In genomic region chr16:66872927-66873684, GRCh38 we compare ENCODE assay signal across 1 cellular context.
TF ChIP-seq lines count a peak whose summit lies in the region.

No MANE protein-coding gene starts in this region.

TF ChIP-seq in HepG2, 621 proteins besides CTCF, POLR2A, EP300 and RAD21 (continues in another document):
- TF ChIP-seq DNMT1 (CRISPR knock-in tag; IDR thresholded peaks at IDR 0.05) = 0 out of 2 replicates have a peak, but pooled peaks have one; percentile 60
- TF ChIP-seq ZFX (CRISPR knock-in tag; IDR thresholded peaks at IDR 0.05; ENCODE audit: low read depth) = peak; percentile 84
- peak; percentile 91 for TF ChIP-seq TBX2 (CRISPR knock-in tag; IDR thresholded peaks at IDR 0.05; ENCODE audit: borderline replicate concordance)
- TF ChIP-seq THAP7 (CRISPR knock-in tag; IDR thresholded peaks at IDR 0.05) = 0 out of 2 replicates have a peak, but pooled peaks have one; percentile 57
- no peak for TF ChIP-seq FOXP1 (IDR thresholded peaks at IDR 0.05)
- no peak for TF ChIP-seq FOXP1 (CRISPR knock-in tag; IDR thresholded peaks at IDR 0.05)
- no peak for TF ChIP-seq ZNF256 (CRISPR knock-in tag; conservative IDR thresholded peaks at IDR 0.05)
- no peak for TF ChIP-seq ZNF549 (CRISPR knock-in tag; IDR thresholded peaks at IDR 0.05)
- TF ChIP-seq ZFP36 (IDR thresholded peaks at IDR 0.05; ENCODE audit: borderline replicate concordance, low read depth, low read length, partially characterized antibody) = no peak
- peak; percentile 21; the same call in 1 of the 2 replicates for TF ChIP-seq DRAP1 (CRISPR knock-in tag; IDR thresholded peaks at IDR 0.05)
- no peak for TF ChIP-seq NFE2L2 (IDR thresholded peaks at IDR 0.05; ENCODE audit: low read length)
- no peak for TF ChIP-seq ZFP1 (CRISPR knock-in tag; IDR thresholded peaks at IDR 0.05)
- TF ChIP-seq DZIP1 (CRISPR knock-in tag; IDR thresholded peaks at IDR 0.05) = peak; percentile 89; the same call in 1 of the 2 replicates
- no peak for TF ChIP-seq ZNF24 (IDR thresholded peaks at IDR 0.05)
- 0 out of 2 replicates have a peak, but pooled peaks have one; percentile 71 for TF ChIP-seq TOPORS (CRISPR knock-in tag; IDR thresholded peaks at IDR 0.05)
- TF ChIP-seq NFIC (IDR thresholded peaks at IDR 0.05; ENCODE audit: low read length) = no peak
- TF ChIP-seq SP140L (CRISPR knock-in tag; IDR thresholded peaks at IDR 0.05; ENCODE audit: borderline replicate concordance) = 0 out of 2 replicates have a peak, but pooled peaks have one; percentile 49
- no peak for TF ChIP-seq RFXANK (CRISPR knock-in tag; IDR thresholded peaks at IDR 0.05)
- peak; percentile 35; the same call in 1 of the 2 replicates for TF ChIP-seq ZNF317 (CRISPR knock-in tag; IDR thresholded peaks at IDR 0.05)
- TF ChIP-seq ZNF124 (CRISPR knock-in tag; IDR thresholded peaks at IDR 0.05) = peak; percentile 42; the same call in 1 of the 2 replicates
- TF ChIP-seq IKZF4 (CRISPR knock-in tag; IDR thresholded peaks at IDR 0.05; ENCODE audit: borderline replicate concordance, low read depth, not compliant biosample characterization) = no peak
- no peak for TF ChIP-seq SSRP1 (CRISPR knock-in tag; IDR thresholded peaks at IDR 0.05)
- TF ChIP-seq TRIM24 (CRISPR knock-in tag; IDR thresholded peaks at IDR 0.05) = no peak
- peak; percentile 84 for TF ChIP-seq HOXA3 (CRISPR knock-in tag; IDR thresholded peaks at IDR 0.05)
- no peak for TF ChIP-seq ZBTB10 (CRISPR knock-in tag; IDR thresholded peaks at IDR 0.05; ENCODE audit: borderline replicate concordance)
- TF ChIP-seq ZNF784 (CRISPR knock-in tag; IDR thresholded peaks at IDR 0.05; ENCODE audit: borderline replicate concordance) = no peak
- TF ChIP-seq ZFP36L2 (CRISPR knock-in tag; IDR thresholded peaks at IDR 0.05) = peak; percentile 78; the same call in 1 of the 2 replicates
- TF ChIP-seq ZBTB37 (CRISPR knock-in tag; IDR thresholded peaks at IDR 0.05) = no peak
- TF ChIP-seq YEATS4 (CRISPR knock-in tag; IDR thresholded peaks at IDR 0.05; ENCODE audit: borderline replicate concordance) = peak; percentile 76; the same call in 1 of the 2 replicates
- peak; percentile 83; the same call in 1 of the 2 replicates for TF ChIP-seq BORCS8-MEF2B (CRISPR knock-in tag; IDR thresholded peaks at IDR 0.05)
- no peak for TF ChIP-seq TEF (CRISPR knock-in tag; IDR thresholded peaks at IDR 0.05)
- TF ChIP-seq HOXA5 (CRISPR knock-in tag; IDR thresholded peaks at IDR 0.05) = peak; percentile 64
- peak; percentile 85 for TF ChIP-seq ZFP91 (CRISPR knock-in tag; IDR thresholded peaks at IDR 0.05; ENCODE audit: borderline replicate concordance)
- no peak for TF ChIP-seq PATZ1 (CRISPR knock-in tag; IDR thresholded peaks at IDR 0.05)
- no peak for TF ChIP-seq MTF1 (CRISPR knock-in tag; IDR thresholded peaks at IDR 0.05)
- no peak for TF ChIP-seq SP1 (IDR thresholded peaks at IDR 0.05)
- no peak for TF ChIP-seq SP1 (CRISPR knock-in tag; IDR thresholded peaks at IDR 0.05)
- TF ChIP-seq ZNF674 (CRISPR knock-in tag; IDR thresholded peaks at IDR 0.05; ENCODE audit: low read depth) = peak; percentile 87
- TF ChIP-seq ESRRA (CRISPR knock-in tag; IDR thresholded peaks at IDR 0.05; ENCODE audit: low read depth) = no peak
- TF ChIP-seq ZNF775 (CRISPR knock-in tag; IDR thresholded peaks at IDR 0.05; ENCODE audit: borderline replicate concordance) = no peak
- peak; percentile 81 for TF ChIP-seq BCL6 (CRISPR knock-in tag; IDR thresholded peaks at IDR 0.05)
- TF ChIP-seq ARID2 (CRISPR knock-in tag; IDR thresholded peaks at IDR 0.05; ENCODE audit: borderline replicate concordance) = peak; percentile 85; the same call in 1 of the 2 replicates
- peak; percentile 75 for TF ChIP-seq THAP9 (CRISPR knock-in tag; IDR thresholded peaks at IDR 0.05; ENCODE audit: borderline replicate concordance)
- no peak for TF ChIP-seq SRSF4 (IDR thresholded peaks at IDR 0.05; ENCODE audit: low read depth, low read length, poor library complexity, severe bottlenecking)
- no peak for TF ChIP-seq DBP (CRISPR knock-in tag; IDR thresholded peaks at IDR 0.05; ENCODE audit: not compliant biosample characterization)
- TF ChIP-seq PRPF4 (IDR thresholded peaks at IDR 0.05; ENCODE audit: low read depth, low read length, poor library complexity, severe bottlenecking) = no peak
- TF ChIP-seq RFX3 (CRISPR knock-in tag; IDR thresholded peaks at IDR 0.05) = no peak
- no peak for TF ChIP-seq NFIB (CRISPR knock-in tag; IDR thresholded peaks at IDR 0.05; ENCODE audit: borderline replicate concordance)
- TF ChIP-seq CREBL2 (CRISPR knock-in tag; IDR thresholded peaks at IDR 0.05; ENCODE audit: borderline replicate concordance) = no peak
- no peak for TF ChIP-seq ZNF713 (CRISPR knock-in tag; IDR thresholded peaks at IDR 0.05)
- TF ChIP-seq MZF1 (CRISPR knock-in tag; IDR thresholded peaks at IDR 0.05; ENCODE audit: borderline replicate concordance) = no peak
